Comparison of ENCODE assay signal across 28 cellular contexts in the genomic region with DNA sequence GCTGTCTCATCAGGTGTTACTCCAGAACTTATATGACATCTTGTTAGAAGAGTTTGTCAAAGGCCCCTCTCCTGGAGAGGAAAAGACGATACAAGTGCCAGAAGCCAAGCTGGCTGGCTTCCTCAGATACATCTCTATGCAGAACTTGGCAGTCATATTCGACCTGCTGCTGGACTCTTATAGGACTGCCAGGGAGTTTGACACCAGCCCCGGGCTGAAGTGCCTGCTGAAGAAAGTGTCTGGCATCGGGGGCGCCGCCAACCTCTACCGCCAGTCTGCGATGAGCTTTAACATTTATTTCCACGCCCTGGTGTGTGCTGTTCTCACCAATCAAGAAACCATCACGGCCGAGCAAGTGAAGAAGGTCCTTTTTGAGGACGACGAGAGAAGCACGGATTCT. TPM values are rescaled to one million over a fixed set of nuclear protein-coding genes. Genes with fewer than 3 reads are reported as not detected.
"Had no signal": no experiment of that assay in that cellular context is flagged by ENCODE, and none has a peak within 500 bp of the region (broad histone marks: within the 10 kb centered on the region; RNA-seq: fewer than 3 reads in every experiment).

No MANE protein-coding gene starts in this region.

- ATAC-seq: left lobe of liver, lower lobe of right lung, psoas muscle had no signal

- H3K4me1 Mint-ChIP-seq: memory B cell, nephron had no signal

- H3K36me3 ChIP-seq: neutrophil, sigmoid colon, thoracic aorta had no signal

- H3K9me3 Mint-ChIP-seq: memory B cell, mesothelial cell of epicardium, nephron had no signal

- H3K27ac ChIP-seq: coronary artery, lower lobe of right lung, neutrophil, psoas muscle, sigmoid colon, skin epidermis, stomach, thoracic aorta, transverse colon had no signal

- DNase-seq: effector CD8-positive, alpha-beta T cell; foreskin melanocyte; head of caudate nucleus; hypothalamus; islet precursor cell; lower lobe of right lung; psoas muscle; retina; sigmoid colon; stimulated activated CD4-positive, alpha-beta T cell treated with anti-CD3 and anti-CD28 coated beads, Interleukin-12 subunit alpha, Interleukin-12 subunit beta, amount 100 ng/mL, for 4 hours; stimulated activated naive CD4-positive, alpha-beta T cell; stomach; transverse colon had no signal

- H3K4me3 Mint-ChIP-seq: memory B cell, mesothelial cell of epicardium, nephron had no signal

- H3K9me3 ChIP-seq: lower lobe of right lung, neutrophil, psoas muscle, sigmoid colon, stomach, thoracic aorta, transverse colon had no signal

- H3K4me3 ChIP-seq: coronary artery, lower lobe of right lung, psoas muscle, sigmoid colon, skin epidermis, stomach, thoracic aorta, transverse colon had no signal

- H3K27ac Mint-ChIP-seq: memory B cell, mesothelial cell of epicardium, nephron had no signal

- H3K36me3 Mint-ChIP-seq: memory B cell had no signal

- H3K4me1 ChIP-seq: lower lobe of right lung, psoas muscle, sigmoid colon, stomach, transverse colon had no signal

RNA-seq across cellular contexts. Expression of gene SMIM28, which starts 43.7 kb away (rescaled TPM):
- total RNA-seq: chondrocyte, dermis microvascular lymphatic vessel endothelial cell, left lobe of liver, lower lobe of right lung, mesothelial cell of epicardium, mucosa of gallbladder, myocyte, osteoblast, psoas muscle, stomach, thoracic aorta, ureter had no signal
- polyA plus RNA-seq: esophagus, psoas muscle, stomach had no signal
